ENCODE assay signal across 8 cellular contexts in genomic region chr4:52051213-52051614, GRCh38. TPM values are rescaled to one million over a fixed set of nuclear protein-coding genes. Genes with fewer than 3 reads are reported as not detected.
DNase-seq lines count a peak whose midpoint lies in the region; ATAC-seq and TF ChIP-seq lines count a peak whose summit lies in the region.

Gene SPATA18, plus strand, starts transcription at chr4:52051304. Its CDS starts 401 bp downstream, at chr4:52051705.

- DNase-seq in activated T-cell treated with anti-CD3 and anti-CD28 coated beads, Interleukin-2, amount 50 U/mL, for 4 hours: no peak
- DNase-seq in activated T-cell treated with anti-CD3 and anti-CD28 coated beads, Interleukin-2, amount 50 U/mL, for 1 hour: no peak
- no peak for DNase-seq in activated CD8-positive, alpha-beta T cell treated with anti-CD3 and anti-CD28 coated beads, Interleukin-2, amount 10 ng/mL, durations not matched to agents 7 days and 5 days
- DNase-seq in cardiac muscle cell (ENCODE audit: low read depth in 1 of 2, low spot score in 1 of 2) (peak; percentile 25 to 43), psoas muscle (peak; percentile 41 to 57), DMS79 treated with DMSO at 0.1 percent for 48 hours (lab: John Stamatoyannopoulos, UW) (no peak)
- DNase-seq in effector CD4-positive, alpha-beta T cell: no peak

- CTCF ChIA-PET in activated CD8-positive, alpha-beta T cell treated with anti-CD3 and anti-CD28 coated beads, Interleukin-2, amount 10 ng/mL, durations not matched to agents 7 days and 5 days (lab: Charles Lee): no interaction called here

- 1% methylated on average over 40 to 44 of the region's 44 CpGs for WGBS in psoas muscle, 3 donors

- TF ChIP-seq CTCF in cardiac muscle cell (IDR thresholded peaks at IDR 0.05; ENCODE audit: low read depth, low read length) (no peak), psoas muscle (IDR thresholded peaks at IDR 0.05) (no peak)

- peaks cover 16% of the 10 kb centered on the region for H3K4me1 ChIP-seq in cardiac muscle cell (ENCODE audit: low read depth)
- H3K4me1 ChIP-seq in psoas muscle: peaks cover 4% of the 10 kb centered on the region

- peaks cover 65% of the 10 kb centered on the region for H3K27me3 Mint-ChIP-seq in activated T-cell treated with anti-CD3 and anti-CD28 coated beads, Interleukin-2, amount 50 U/mL, for 4 hours (ENCODE audit: low read depth)
- peaks cover 66% of the 10 kb centered on the region for H3K27me3 Mint-ChIP-seq in activated CD8-positive, alpha-beta T cell treated with anti-CD3 and anti-CD28 coated beads, Interleukin-2, amount 10 ng/mL, durations not matched to agents 7 days and 5 days (ENCODE audit: low read depth)

- H3K27me3 ChIP-seq in cardiac muscle cell: peaks cover 21% of the 10 kb centered on the region
- H3K27me3 ChIP-seq in psoas muscle (ENCODE audit: insufficient read depth in 3 of 3, low read length in 2 of 3): peaks cover 0 to 5% (median 0%) of the 10 kb centered on the region in 3 donors

- peak within 1 kb of the TSS; percentile 55 for H3K4me3 Mint-ChIP-seq in activated T-cell treated with anti-CD3 and anti-CD28 coated beads, Interleukin-2, amount 50 U/mL, for 4 hours
- H3K4me3 Mint-ChIP-seq in activated CD8-positive, alpha-beta T cell treated with anti-CD3 and anti-CD28 coated beads, Interleukin-2, amount 10 ng/mL, durations not matched to agents 7 days and 5 days: peak within 1 kb of the TSS; percentile 70

- no peaks in the 10 kb centered on the region for H3K9me3 Mint-ChIP-seq in activated T-cell treated with anti-CD3 and anti-CD28 coated beads, Interleukin-2, amount 50 U/mL, for 4 hours
- H3K9me3 Mint-ChIP-seq in activated CD8-positive, alpha-beta T cell treated with anti-CD3 and anti-CD28 coated beads, Interleukin-2, amount 10 ng/mL, durations not matched to agents 7 days and 5 days (ENCODE audit: insufficient read depth): no peaks in the 10 kb centered on the region

- H3K9me3 ChIP-seq in cardiac muscle cell (ENCODE audit: low read depth): no peaks in the 10 kb centered on the region
- no peaks in the 10 kb centered on the region for H3K9me3 ChIP-seq in psoas muscle

- H3K4me3 ChIP-seq in cardiac muscle cell (peak within 1 kb of the TSS; percentile 65), psoas muscle (peak within 1 kb of the TSS; percentile 80)

- ATAC-seq in activated T-cell treated with anti-CD3 and anti-CD28 coated beads, Interleukin-2, amount 50 U/mL, for 4 hours: peak; percentile 57 to 68
- ATAC-seq in HG02840 (IDR thresholded peaks at IDR 0.05; ENCODE audit: low FRiP score, unreplicated experiment) (peak; percentile 24), psoas muscle (peak; percentile 76 to 86 (median 80))
- ATAC-seq in activated CD8-positive, alpha-beta T cell treated with anti-CD3 and anti-CD28 coated beads, Interleukin-2, amount 10 ng/mL, durations not matched to agents 7 days and 5 days: peak; percentile 74

- no peaks in the 10 kb centered on the region for H3K36me3 Mint-ChIP-seq in activated T-cell treated with anti-CD3 and anti-CD28 coated beads, Interleukin-2, amount 50 U/mL, for 4 hours (ENCODE audit: insufficient read depth)
- H3K36me3 Mint-ChIP-seq in activated CD8-positive, alpha-beta T cell treated with anti-CD3 and anti-CD28 coated beads, Interleukin-2, amount 10 ng/mL, durations not matched to agents 7 days and 5 days (ENCODE audit: low read depth): no peaks in the 10 kb centered on the region

- H3K4me1 Mint-ChIP-seq in activated T-cell treated with anti-CD3 and anti-CD28 coated beads, Interleukin-2, amount 50 U/mL, for 4 hours (ENCODE audit: low read depth): peaks cover 17% of the 10 kb centered on the region
- H3K4me1 Mint-ChIP-seq in activated CD8-positive, alpha-beta T cell treated with anti-CD3 and anti-CD28 coated beads, Interleukin-2, amount 10 ng/mL, durations not matched to agents 7 days and 5 days (ENCODE audit: low read depth): peaks cover 15% of the 10 kb centered on the region

- H3K27ac Mint-ChIP-seq in activated CD8-positive, alpha-beta T cell treated with anti-CD3 and anti-CD28 coated beads, Interleukin-2, amount 10 ng/mL, durations not matched to agents 7 days and 5 days: no peak within 1 kb of the TSS

- H3K27ac ChIP-seq in cardiac muscle cell (peak within 1 kb of the TSS; percentile 74), psoas muscle (peak within 1 kb of the TSS; percentile 61)

- POLR2A ChIA-PET in activated CD8-positive, alpha-beta T cell treated with anti-CD3 and anti-CD28 coated beads, Interleukin-2, amount 10 ng/mL, durations not matched to agents 7 days and 5 days (lab: Charles Lee): no interaction called here

- H3K36me3 ChIP-seq in cardiac muscle cell (no peaks in the 10 kb centered on the region), psoas muscle (ENCODE audit: insufficient read depth in 1 of 2, low read depth in 1 of 2) (no peaks in the 10 kb centered on the region)

- intact Hi-C loops in psoas muscle (cut with DNase I): no loop called here

RNA-seq across cellular contexts. Expression of gene SPATA18, which starts in this region (rescaled TPM):
- total RNA-seq in activated T-cell treated with anti-CD3 and anti-CD28 coated beads, Interleukin-2, amount 50 U/mL, for 4 hours: under 1 TPM in 1 of 3 donors, not detected in 2; 0.05 TPM
- total RNA-seq in activated CD8-positive, alpha-beta T cell treated with anti-CD3 and anti-CD28 coated beads, Interleukin-2, amount 10 ng/mL, durations not matched to agents 7 days and 5 days: under 1 TPM; 0.26 to 0.34 TPM
- total RNA-seq in cardiac muscle cell (13.6 and 17.2 TPM in 2 replicates), psoas muscle (1 to 10 TPM in 3 of 4 donors, under 1 TPM in 1; 0.74 to 2.5 (median 1.3) TPM)
- polyA plus RNA-seq in cardiac muscle cell (5.5 and 8.0 TPM in 2 replicates), psoas muscle (under 1 TPM; 0.14 to 0.88 (median 0.14) TPM)

Comparison
In these comparisons a context has a peak if more than half of its experiments do, and no peak if none do; other contexts are left out.
1. Peak in ATAC-seq in activated T-cell treated with anti-CD3 and anti-CD28 coated beads, Interleukin-2, amount 50 U/mL, for 4 hours; RNA of the gene not detected or under 1 TPM.
2. Peak in ATAC-seq in activated CD8-positive, alpha-beta T cell treated with anti-CD3 and anti-CD28 coated beads, Interleukin-2, amount 10 ng/mL, durations not matched to agents 7 days and 5 days; RNA of the gene not detected or under 1 TPM.
3. ATAC-seq: peak in every context shown above with its lines; median percentile 80 in psoas muscle; 74 in activated CD8-positive, alpha-beta T cell treated with anti-CD3 and anti-CD28 coated beads, Interleukin-2, amount 10 ng/mL, durations not matched to agents 7 days and 5 days; 62 in activated T-cell treated with anti-CD3 and anti-CD28 coated beads, Interleukin-2, amount 50 U/mL, for 4 hours; 24 in HG02840.
4. DNase-seq: peak in cardiac muscle cell (2 of 2) and psoas muscle (2 of 2); none in activated T-cell treated with anti-CD3 and anti-CD28 coated beads, Interleukin-2, amount 50 U/mL, for 4 hours (single experiment), activated T-cell treated with anti-CD3 and anti-CD28 coated beads, Interleukin-2, amount 50 U/mL, for 1 hour (single experiment), activated CD8-positive, alpha-beta T cell treated with anti-CD3 and anti-CD28 coated beads, Interleukin-2, amount 10 ng/mL, durations not matched to agents 7 days and 5 days (single experiment), effector CD4-positive, alpha-beta T cell (single experiment) and DMS79 treated with DMSO at 0.1 percent for 48 hours (single experiment).